Comparison of ENCODE assay signal across 23 cellular contexts in the genomic region with DNA sequence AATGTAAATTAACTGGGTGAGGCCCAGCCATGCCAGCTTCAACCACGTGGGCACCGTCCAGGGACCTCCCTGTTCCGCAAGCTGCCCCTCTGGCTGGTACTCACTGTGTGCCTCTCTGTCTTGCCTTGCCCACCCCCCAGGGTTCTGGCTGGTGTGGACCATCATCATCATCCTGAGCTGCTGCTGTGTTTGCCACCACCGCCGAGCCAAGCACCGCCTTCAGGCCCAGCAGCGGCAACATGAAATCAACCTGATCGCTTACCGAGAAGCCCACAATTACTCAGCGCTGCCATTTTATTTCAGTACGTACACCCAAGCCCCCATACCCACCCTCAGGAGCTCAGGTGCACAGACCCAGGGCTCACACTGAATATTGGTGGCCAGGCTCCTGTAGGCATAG. TPM values are rescaled to one million over a fixed set of nuclear protein-coding genes. Genes with fewer than 3 reads are reported as not detected.
DNase-seq lines count a peak whose midpoint lies in the region; ATAC-seq, FAIRE-seq and TF ChIP-seq lines count a peak whose summit lies in the region.
"Had no signal": no experiment of that assay in that cellular context is flagged by ENCODE, and none has a peak within 500 bp of the region (broad histone marks: within the 10 kb centered on the region; RNA-seq: fewer than 3 reads in every experiment).

No MANE protein-coding gene starts in this region.

- H3K4me1 ChIP-seq in HEK293 (ENCODE audit: control insufficient read depth, insufficient read depth, low read length), result peaks cover 10% of the 10 kb centered on the region
- H3K4me1 ChIP-seq in H1 (replicated peaks in 1 of 4; ENCODE audit: control insufficient read depth in 3 of 4, insufficient read depth in 4 of 4, low read length in 3 of 4), result peaks cover 0 to 2% (median 0%) of the 10 kb centered on the region in 4 experiments; a peak in 3 of 7 replicates
- H3K4me1 ChIP-seq in gastrocnemius medialis, result peaks cover 23 to 36% of the 10 kb centered on the region in 2 donors
- H3K4me1 ChIP-seq in mammary epithelial cell (ENCODE audit: insufficient read depth, low read length), result no peaks in the 10 kb centered on the region

- in situ Hi-C loops in gastrocnemius medialis (cut with MboI; ENCODE audit: low sequenced_read_pairs in 4 of 4) (loop anchor here in 2 of 4 donors (10.0 kb wide), 1 partner anchor 65 kb away; the partner anchor contains the start of gene WBP1L (in 2 of the 2)), mammary epithelial cell (cut with MboI; ENCODE audit: low sequenced_read_pairs in 2 of 2) (no loop called here)

- DNase-seq in CD14-positive monocyte (ENCODE audit: low spot score) (no peak), H1 (ENCODE audit: low read depth in 1 of 2, low spot score in 2 of 2) (no peak), gastrocnemius medialis (no peak), mammary epithelial cell (no peak), GOT3 (lab: John Stamatoyannopoulos, UW) (no peak)
- DNase-seq: Caco-2; CD4-positive, alpha-beta memory T cell; Kasumi-1; NCI-H1417; NCI-H187; NCI-H446; Right ventricle myocardium superior had no signal

- ATAC-seq in gastrocnemius medialis, result no peak
- no peak for ATAC-seq in HG02885 (IDR thresholded peaks at IDR 0.05; ENCODE audit: poor library complexity, unreplicated experiment)

- peak overlapping the region in 1 of 2 donors; percentile 9 for H3K4me3 Mint-ChIP-seq in CD14-positive monocyte
- H3K4me3 Mint-ChIP-seq: CD4-positive, alpha-beta memory T cell; IgD-negative memory B cell had no signal

- H3K9me3 ChIP-seq in HEK293 (ENCODE audit: control insufficient read depth, insufficient read depth, low read depth, low read length) (no peaks in the 10 kb centered on the region), H1 (ENCODE audit: insufficient read depth in 2 of 2, low read depth in 1 of 2, low read length in 1 of 2) (no peaks in the 10 kb centered on the region), gastrocnemius medialis (no peaks in the 10 kb centered on the region), mammary epithelial cell (replicated peaks; ENCODE audit: insufficient read depth, low read length) (no peaks in the 10 kb centered on the region)
- H3K9me3 ChIP-seq: Caco-2 had no signal

- H2AK5ac ChIP-seq in H1 (ENCODE audit: low read depth, low read length), result no peak overlapping the region

- no peak overlapping the region for H4K8ac ChIP-seq in H1 (ENCODE audit: extremely low read depth, insufficient read depth, low read length)

- no peak overlapping the region for H2BK20ac ChIP-seq in H1 (ENCODE audit: low read length)

- H3K79me1 ChIP-seq in H1 (ENCODE audit: low read depth, low read length), result no peaks in the 10 kb centered on the region; the same call in 1 of the 2 replicates

- no peak for TF ChIP-seq EP300 in H1 (IDR thresholded peaks at IDR 0.05; ENCODE audit: borderline replicate concordance in 1 of 2, low read depth in 2 of 2, low read length in 2 of 2)

- H3K4ac ChIP-seq in H1 (replicated peaks; ENCODE audit: insufficient read length, low read depth, low read length), result no peak overlapping the region

- 93% methylated on average over 11 of the region's 11 CpGs; no CpG with 5 or more reads in 1 of the 2 experiments for WGBS in H1 (ENCODE audit: extremely low coverage in 1 of 2, insufficient coverage in 1 of 2, insufficient read length in 1 of 2, insufficient replicate concordance in 2 of 2, low coverage in 1 of 2, low lambda C conversion rate in 2 of 2, missing lambda C conversion rate in 1 of 2), 2 experiments
- 95% methylated on average over 10 of the region's 11 CpGs for WGBS in mammary epithelial cell (ENCODE audit: low coverage, missing lambda C conversion rate)

- H3K56ac ChIP-seq in H1 (replicated peaks; ENCODE audit: insufficient read length, low read depth, low read length), result no peak overlapping the region

- no peak for FAIRE-seq in H1 (lab: Jason Lieb, UNC)
- FAIRE-seq: G401.6, GM12892, GM18507, H54 had no signal

- H2BK5ac ChIP-seq in H1 (ENCODE audit: low read depth, low read length), result peak overlapping the region; percentile 44

- H4K20me1 ChIP-seq in H1 (replicated peaks in 1 of 2; ENCODE audit: control insufficient read depth in 1 of 2, insufficient read depth in 2 of 2, low read length in 2 of 2) (no peaks in the 10 kb centered on the region), mammary epithelial cell (ENCODE audit: insufficient read depth, low read length) (no peaks in the 10 kb centered on the region)

- TF ChIP-seq POLR2A in H1 (IDR thresholded peaks at IDR 0.05; ENCODE audit: control extremely low read depth in 1 of 2, low read depth in 2 of 2, low read length in 2 of 2), result no peak
- TF ChIP-seq POLR2A in gastrocnemius medialis (IDR thresholded peaks at IDR 0.05), result no peak

- H2BK12ac ChIP-seq in H1 (ENCODE audit: low read depth, low read length), result no peak overlapping the region; the same call in 1 of the 2 replicates

- CTCF ChIA-PET in HEK293 (lab: Yijun Ruan, JAX) (interaction anchor here (0.6 kb wide), 1 partner anchor 85 kb away, joined by 3 read pairs; no protein-coding TSS in a partner anchor), H1 (lab: Charles Lee; ENCODE audit: partially characterized antibody) (interaction anchor here (0.9 to 1.2 kb wide), 2 partner anchors 57 to 76 kb away, joined by 3 read pairs; no protein-coding TSS in a partner anchor), mammary epithelial cell (lab: Charles Lee; ENCODE audit: low non-redundant PET) (no interaction called here)

- no peak overlapping the region for H4K5ac ChIP-seq in H1 (ENCODE audit: insufficient read length, low read depth, low read length)

- intact Hi-C loops in CD14-positive monocyte (cut with micrococcal nuclease), result loop anchor here in 1 of 2 donors (10.0 kb wide), 1 partner anchor 55 kb away; no protein-coding TSS in a partner anchor
- intact Hi-C loops in gastrocnemius medialis (cut with DNase I; ENCODE audit: low total_unique reads), result no loop called here
- intact Hi-C loops in mammary epithelial cell (cut with micrococcal nuclease), result no loop called here

- no peaks in the 10 kb centered on the region for H3K9me3 Mint-ChIP-seq in CD14-positive monocyte
- H3K9me3 Mint-ChIP-seq: CD4-positive, alpha-beta memory T cell; IgD-negative memory B cell had no signal

- POLR2A ChIA-PET in HEK293 (lab: Yijun Ruan, JAX), result no interaction called here
- POLR2A ChIA-PET in H1 (lab: Charles Lee; ENCODE audit: partially characterized antibody), result interaction anchor here (0.6 to 1.3 kb wide), 2 partner anchors 9 to 220 kb away, joined by 3 read pairs; no protein-coding TSS in a partner anchor

- H3K23me2 ChIP-seq in H1 (ENCODE audit: low read depth, low read length), result no peaks in the 10 kb centered on the region

- H3K27me3 ChIP-seq in H1 (replicated peaks in 1 of 4; ENCODE audit: control insufficient read depth in 3 of 4, extremely low read depth in 1 of 4, insufficient read depth in 3 of 4, low read length in 3 of 4), result no peaks in the 10 kb centered on the region
- no peaks in the 10 kb centered on the region for H3K27me3 ChIP-seq in gastrocnemius medialis
- H3K27me3 ChIP-seq in mammary epithelial cell (ENCODE audit: insufficient read depth, low read length), result no peaks in the 10 kb centered on the region

- H3K4me1 Mint-ChIP-seq in CD14-positive monocyte, result peaks cover 45% of the 10 kb centered on the region

- no peak overlapping the region for H3K23ac ChIP-seq in H1 (ENCODE audit: insufficient read length)

- no peak overlapping the region for H3K27ac ChIP-seq in HEK293 (ENCODE audit: extremely low read depth, low read depth, low read length)
- H3K27ac ChIP-seq in H1 (ENCODE audit: low read depth, low read length), result no peak overlapping the region; the same call in 1 of the 2 replicates
- H3K27ac ChIP-seq in gastrocnemius medialis, result peak overlapping the region; percentile 21 to 62 (median 32)
- no peak overlapping the region for H3K27ac ChIP-seq in mammary epithelial cell (ENCODE audit: insufficient read depth, low read depth, low read length)

- BruUV-seq in mammary epithelial cell (replicated peaks; lab: Mats Ljungman, UMichigan), result no TSS peak

- no peak overlapping the region for H2AFZ ChIP-seq in H1 (ENCODE audit: low read length)
- no peak overlapping the region for H2AFZ ChIP-seq in mammary epithelial cell (ENCODE audit: low read depth, low read length)

- no peak overlapping the region for H4K91ac ChIP-seq in H1 (replicated peaks; ENCODE audit: insufficient read length, low read length)

- H3K27me3 Mint-ChIP-seq in CD14-positive monocyte (ENCODE audit: low read depth in 3 of 3), result peaks cover 0 to 3% (median 0%) of the 10 kb centered on the region in 3 donors
- H3K27me3 Mint-ChIP-seq: CD4-positive, alpha-beta memory T cell; IgD-negative memory B cell had no signal

- no peak for TF ChIP-seq RAD21 in H1 (IDR thresholded peaks at IDR 0.05 in 1 of 2, conservative IDR thresholded peaks at IDR 0.05 in 1 of 2; ENCODE audit: low read depth in 2 of 2, low read length in 2 of 2)

- TF ChIP-seq CTCF in CD14-positive monocyte (IDR thresholded peaks at IDR 0.05) (no peak), HEK293 (tag by site-specific recombination; IDR thresholded peaks at IDR 0.05) (no peak), H1 (IDR thresholded peaks at IDR 0.05; ENCODE audit: control extremely low read depth in 1 of 3, insufficient read depth in 1 of 3, low read depth in 1 of 3, low read length in 3 of 3) (no peak), gastrocnemius medialis (IDR thresholded peaks at IDR 0.05 in 4 of 5, conservative IDR thresholded peaks at IDR 0.05 in 1 of 5) (no peak), mammary epithelial cell (conservative IDR thresholded peaks at IDR 0.05 in 1 of 2, IDR thresholded peaks at IDR 0.05 in 1 of 2; ENCODE audit: extremely low read depth in 1 of 2, insufficient read depth in 1 of 2, low read depth in 1 of 2, low read length in 2 of 2) (no peak)

- H3K4me2 ChIP-seq in H1 (ENCODE audit: insufficient read depth in 1 of 2, low read depth in 2 of 2, low read length in 2 of 2), result no peak overlapping the region
- H3K4me2 ChIP-seq in mammary epithelial cell (ENCODE audit: insufficient read depth, low read depth, low read length), result no peak overlapping the region

- H3K27ac Mint-ChIP-seq in CD14-positive monocyte, result peak overlapping the region in 6 of 7 donors; percentile 43 to 69 (median 61)
- H3K27ac Mint-ChIP-seq: IgD-negative memory B cell had no signal

- no peak overlapping the region for H2BK120ac ChIP-seq in H1 (replicated peaks; ENCODE audit: low read depth, low read length)

- H3K9ac ChIP-seq in H1 (replicated peaks in 1 of 4; ENCODE audit: extremely low read depth in 1 of 4, low read depth in 3 of 4, low read length in 3 of 4) (no peak overlapping the region), mammary epithelial cell (ENCODE audit: insufficient read depth, low read length) (no peak overlapping the region)

- H3K4me3 ChIP-seq in HEK293 (ENCODE audit: low read depth, low read length) (no peak overlapping the region), H1 (ENCODE audit: extremely low read depth in 1 of 4, insufficient read depth in 2 of 4, low read depth in 3 of 4, low read length in 4 of 4) (no peak overlapping the region), gastrocnemius medialis (no peak overlapping the region), mammary epithelial cell (replicated peaks in 1 of 3; ENCODE audit: insufficient read depth in 1 of 3, low read depth in 2 of 3, low read length in 3 of 3) (no peak overlapping the region)

- no peak overlapping the region for H3K18ac ChIP-seq in H1 (ENCODE audit: extremely low read depth, low read length)

- no peaks in the 10 kb centered on the region for H3K79me2 ChIP-seq in H1 (ENCODE audit: control insufficient read depth in 1 of 2, insufficient read depth in 2 of 2, low read length in 2 of 2)
- no peaks in the 10 kb centered on the region for H3K79me2 ChIP-seq in mammary epithelial cell (ENCODE audit: insufficient read depth, low read length)

- no peak overlapping the region for H3K14ac ChIP-seq in H1 (ENCODE audit: insufficient read length)

- peaks cover 61 to 82% of the 10 kb centered on the region in 2 donors for H3K36me3 Mint-ChIP-seq in CD14-positive monocyte

- H3K36me3 ChIP-seq in HEK293 (ENCODE audit: control insufficient read depth in 2 of 2, insufficient read depth in 1 of 2, low read length in 2 of 2) (peaks cover 4 to 38% of the 10 kb centered on the region in 2 experiments; a peak in 2 of 3 replicates), H1 (ENCODE audit: control insufficient read depth in 2 of 4, insufficient read depth in 4 of 4, low read length in 3 of 4) (peaks cover 0 to 7% (median 2%) of the 10 kb centered on the region in 4 experiments; a peak in 2 of 8 replicates), gastrocnemius medialis (peaks cover 0 to 50% of the 10 kb centered on the region in 2 donors), mammary epithelial cell (ENCODE audit: insufficient read depth, low read length) (peaks cover 8% of the 10 kb centered on the region)

- dilution Hi-C loops in mammary epithelial cell (cut with HindIII; ENCODE audit: low sequenced_read_pairs), result no loop called here

- no peak overlapping the region for H2BK15ac ChIP-seq in H1 (ENCODE audit: low read length)

RNA-seq across cellular contexts. Expression of gene CYP17A1, which starts 27.5 kb away (rescaled TPM):
- polyA plus RNA-seq in CD14-positive monocyte, result not detected
- total RNA-seq in H1 (2021; fragmentation: NEBNext Ultra II Directional; extraction: Animal tissue kit (Norgen Biotek cat#: 25700)), result not detected in 2 replicates
- polyA plus RNA-seq in H1 (2011; rRNA removed), result not detected in 2 replicates
- polyA plus RNA-seq in H1 (2011; cell fraction: cytosol; rRNA removed), result not detected
- polyA plus RNA-seq in H1 (2011; cell fraction: nucleus; rRNA removed), result not detected
- polyA plus RNA-seq in H1 (2012, experiment 1 of 2), result not detected in 4 replicates
- not detected for polyA plus RNA-seq in H1 (2012, experiment 2 of 2)
- polyA plus RNA-seq in H1 (2013, experiment 1 of 2), result not detected
- polyA plus RNA-seq in H1 (2013, experiment 2 of 2), result not detected
- polyA minus RNA-seq in H1 (2011; rRNA and poly(A)+ RNA removed), result not detected in 2 replicates
- polyA minus RNA-seq in H1 (2011; cell fraction: cytosol; rRNA and poly(A)+ RNA removed), result not detected
- polyA minus RNA-seq in H1 (2011; cell fraction: nucleus; rRNA and poly(A)+ RNA removed), result not detected
- 1 to 10 TPM in 1 of 4 donors, not detected in 3; 4.2 TPM for total RNA-seq in gastrocnemius medialis
- not detected for total RNA-seq in mammary epithelial cell
- polyA plus RNA-seq in mammary epithelial cell, result not detected
- polyA minus RNA-seq in mammary epithelial cell, result not detected
- total RNA-seq: Caco-2; CD4-positive, alpha-beta memory T cell; Daoy; MCF 10A; OCI-LY7; Right ventricle myocardium superior had no signal
- polyA plus RNA-seq: BJ; CD4-positive, alpha-beta memory T cell had no signal

RNA-seq across cellular contexts. Expression of gene BORCS7, which starts 44.3 kb away (rescaled TPM):
- 10 to 100 TPM; 49.8 to 51.9 TPM for polyA plus RNA-seq in CD14-positive monocyte
- 2.3 and 3.7 TPM in 2 replicates for total RNA-seq in H1 (2021; fragmentation: NEBNext Ultra II Directional; extraction: Animal tissue kit (Norgen Biotek cat#: 25700))
- polyA plus RNA-seq in H1 (2011; rRNA removed), result 3.8 and 6.7 TPM in 2 replicates
- 10.9 TPM for polyA plus RNA-seq in H1 (2011; cell fraction: cytosol; rRNA removed)
- 3.9 TPM for polyA plus RNA-seq in H1 (2011; cell fraction: nucleus; rRNA removed)
- 3.7 to 6.0 TPM (median 4.2 TPM) in 4 replicates for polyA plus RNA-seq in H1 (2012, experiment 1 of 2)
- polyA plus RNA-seq in H1 (2012, experiment 2 of 2), result 2.3 TPM
- polyA plus RNA-seq in H1 (2013, experiment 1 of 2), result 3.8 TPM
- polyA plus RNA-seq in H1 (2013, experiment 2 of 2), result 2.9 TPM
- polyA minus RNA-seq in H1 (2011; rRNA and poly(A)+ RNA removed), result 2.6 and 4.1 TPM in 2 replicates
- polyA minus RNA-seq in H1 (2011; cell fraction: cytosol; rRNA and poly(A)+ RNA removed), result 3.7 TPM
- polyA minus RNA-seq in H1 (2011; cell fraction: nucleus; rRNA and poly(A)+ RNA removed), result 2.5 TPM
- total RNA-seq in gastrocnemius medialis, result 10 to 100 TPM; 18.1 to 38.2 (median 27.1) TPM
- total RNA-seq in mammary epithelial cell, result 10 to 100 TPM; 10.8 to 18.3 TPM
- 17.2 TPM for polyA plus RNA-seq in mammary epithelial cell
- polyA minus RNA-seq in mammary epithelial cell, result 3.2 TPM

RNA-seq across cellular contexts. Expression of gene AS3MT, which starts 59.5 kb away (rescaled TPM):
- polyA plus RNA-seq in CD14-positive monocyte, result under 1 TPM in 1 of 2 donors, not detected in 1; 0.09 TPM
- total RNA-seq in H1 (2021; fragmentation: NEBNext Ultra II Directional; extraction: Animal tissue kit (Norgen Biotek cat#: 25700)), result 10.3 and 10.4 TPM in 2 replicates
- 5.2 and 5.8 TPM in 2 replicates for polyA plus RNA-seq in H1 (2011; rRNA removed)
- 9.3 TPM for polyA plus RNA-seq in H1 (2011; cell fraction: cytosol; rRNA removed)
- polyA plus RNA-seq in H1 (2011; cell fraction: nucleus; rRNA removed), result 5.9 TPM
- 14.0 to 18.6 TPM (median 17.7 TPM) in 4 replicates for polyA plus RNA-seq in H1 (2012, experiment 1 of 2)
- polyA plus RNA-seq in H1 (2012, experiment 2 of 2), result 5.8 TPM
- polyA plus RNA-seq in H1 (2013, experiment 1 of 2), result 10.2 TPM
- 10.3 TPM for polyA plus RNA-seq in H1 (2013, experiment 2 of 2)
- 3.3 and 4.5 TPM in 2 replicates for polyA minus RNA-seq in H1 (2011; rRNA and poly(A)+ RNA removed)
- polyA minus RNA-seq in H1 (2011; cell fraction: cytosol; rRNA and poly(A)+ RNA removed), result 3.4 TPM
- polyA minus RNA-seq in H1 (2011; cell fraction: nucleus; rRNA and poly(A)+ RNA removed), result 5.4 TPM
- total RNA-seq in gastrocnemius medialis, result 1 to 10 TPM in 3 of 4 donors, under 1 TPM in 1; 0.91 to 5.6 (median 4.8) TPM
- total RNA-seq in mammary epithelial cell, result 1 to 10 TPM; 1.7 to 4.2 TPM
- polyA plus RNA-seq in mammary epithelial cell, result 2.1 TPM
- 1.2 TPM for polyA minus RNA-seq in mammary epithelial cell
- total RNA-seq: OCI-LY7 had no signal
- polyA plus RNA-seq: IgD-negative memory B cell had no signal

Comparison
In these comparisons a context has a peak if more than half of its experiments do, and no peak if none do; other contexts are left out.
1. H3K27ac ChIP-seq: peak in gastrocnemius medialis (4 of 4); none in HEK293 (single experiment), H1 (single experiment) and mammary epithelial cell (single experiment).